1 cellular context compared by ENCODE assay signal in genomic region chr12:68237068-68237467, GRCh38.
TF ChIP-seq lines count a peak whose summit lies in the region.

No MANE protein-coding gene starts in this region.

TF ChIP-seq in HepG2, 621 proteins besides CTCF, POLR2A, EP300 and RAD21 (continues in another document):
- no peak for TF ChIP-seq ZBTB40 (IDR thresholded peaks at IDR 0.05)
- no peak for TF ChIP-seq ZBTB40 (CRISPR knock-in tag; IDR thresholded peaks at IDR 0.05)
- no peak for TF ChIP-seq NFIC (IDR thresholded peaks at IDR 0.05; ENCODE audit: low read length)
- TF ChIP-seq ZBTB26 (CRISPR knock-in tag; IDR thresholded peaks at IDR 0.05; ENCODE audit: borderline replicate concordance): no peak
- no peak for TF ChIP-seq MLX (CRISPR knock-in tag; IDR thresholded peaks at IDR 0.05)
- no peak for TF ChIP-seq WIZ (CRISPR knock-in tag; IDR thresholded peaks at IDR 0.05)
- no peak for TF ChIP-seq TRAFD1 (CRISPR knock-in tag; IDR thresholded peaks at IDR 0.05; ENCODE audit: borderline replicate concordance)
- no peak for TF ChIP-seq ZFP90 (CRISPR knock-in tag; IDR thresholded peaks at IDR 0.05; ENCODE audit: borderline replicate concordance)
- TF ChIP-seq ZNF142 (CRISPR knock-in tag; IDR thresholded peaks at IDR 0.05): no peak
- no peak for TF ChIP-seq ZNF557 (CRISPR knock-in tag; IDR thresholded peaks at IDR 0.05)
- TF ChIP-seq ZNF646 (CRISPR knock-in tag; IDR thresholded peaks at IDR 0.05): no peak
- no peak for TF ChIP-seq ZNF766 (CRISPR knock-in tag; IDR thresholded peaks at IDR 0.05; ENCODE audit: borderline replicate concordance)
- no peak for TF ChIP-seq ZNF609 (CRISPR knock-in tag; IDR thresholded peaks at IDR 0.05; ENCODE audit: borderline replicate concordance)
